Comparison of ENCODE assay signal across 1 cellular context in the genomic region with DNA sequence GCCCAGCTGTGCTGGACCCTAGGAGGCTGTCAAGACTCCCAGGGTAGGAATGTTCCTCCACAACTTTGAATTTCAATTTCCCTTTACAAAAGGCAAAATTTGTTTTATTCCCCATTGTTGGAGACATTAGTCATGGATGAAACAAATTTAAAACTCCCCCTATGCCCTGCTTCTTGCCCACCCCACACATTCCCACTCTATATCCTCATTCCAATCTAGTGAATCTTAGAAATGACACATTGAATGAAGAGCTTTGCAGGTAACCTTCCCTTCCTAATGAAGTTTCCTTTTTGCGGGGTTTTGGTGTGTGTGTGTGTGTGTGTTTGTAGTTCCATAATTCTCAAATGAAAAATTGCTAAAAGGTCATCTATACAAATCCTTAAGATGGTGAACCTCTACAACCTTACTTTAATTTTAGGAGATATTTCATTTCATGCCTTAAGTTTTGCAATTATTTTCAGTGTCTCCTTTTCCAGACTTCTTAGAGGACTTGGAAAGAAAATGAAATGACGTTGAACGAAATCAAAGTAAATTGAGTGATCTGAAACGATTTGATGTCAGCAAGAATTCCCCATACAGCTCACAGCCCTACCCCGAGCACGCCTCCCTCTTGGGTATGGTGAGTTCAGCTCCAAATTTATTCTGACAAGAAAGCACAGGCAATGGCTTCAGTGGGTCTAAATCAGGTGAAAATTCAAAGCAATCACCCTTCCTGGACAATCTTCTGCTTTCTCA.
TF ChIP-seq lines count a peak whose summit lies in the region.

No MANE protein-coding gene starts in this region.

TF ChIP-seq in SK-N-SH treated with all-trans-retinoic acid at 6 μM for 48 hours, 23 proteins besides CTCF, POLR2A, EP300 and RAD21 (continued from another document):
- TF ChIP-seq OSR1 (CRISPR knock-in tag; IDR thresholded peaks at IDR 0.05), result no peak
- TF ChIP-seq ZFP3 (CRISPR knock-in tag; IDR thresholded peaks at IDR 0.05), result no peak
- TF ChIP-seq ARNTL (CRISPR knock-in tag; IDR thresholded peaks at IDR 0.05; ENCODE audit: borderline replicate concordance, low read depth), result no peak
- TF ChIP-seq ZNF565 (CRISPR knock-in tag; conservative IDR thresholded peaks at IDR 0.05; ENCODE audit: low read depth), result no peak
- no peak for TF ChIP-seq ZC3H10 (CRISPR knock-in tag; IDR thresholded peaks at IDR 0.05)
- TF ChIP-seq, protein P1, sequence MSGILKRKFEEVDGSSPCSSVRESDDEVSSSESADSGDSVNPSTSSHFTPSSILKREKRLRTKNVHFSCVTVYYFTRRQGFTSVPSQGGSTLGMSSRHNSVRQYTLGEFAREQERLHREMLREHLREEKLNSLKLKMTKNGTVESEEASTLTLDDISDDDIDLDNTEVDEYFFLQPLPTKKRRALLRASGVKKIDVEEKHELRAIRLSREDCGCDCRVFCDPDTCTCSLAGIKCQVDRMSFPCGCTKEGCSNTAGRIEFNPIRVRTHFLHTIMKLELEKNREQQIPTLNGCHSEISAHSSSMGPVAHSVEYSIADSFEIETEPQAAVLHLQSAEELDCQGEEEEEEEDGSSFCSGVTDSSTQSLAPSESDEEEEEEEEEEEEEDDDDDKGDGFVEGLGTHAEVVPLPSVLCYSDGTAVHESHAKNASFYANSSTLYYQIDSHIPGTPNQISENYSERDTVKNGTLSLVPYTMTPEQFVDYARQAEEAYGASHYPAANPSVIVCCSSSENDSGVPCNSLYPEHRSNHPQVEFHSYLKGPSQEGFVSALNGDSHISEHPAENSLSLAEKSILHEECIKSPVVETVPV (CRISPR knock-in tag; IDR thresholded peaks at IDR 0.05), result no peak
